3 cellular contexts compared by ENCODE assay signal in genomic region chr3:151885397-151885796, GRCh38. TPM values are rescaled to one million over a fixed set of nuclear protein-coding genes. Genes with fewer than 3 reads are reported as not detected.
"Had no signal": no experiment of that assay in that cellular context is flagged by ENCODE, and none has a peak within 500 bp of the region (broad histone marks: within the 10 kb centered on the region; RNA-seq: fewer than 3 reads in every experiment).

No MANE protein-coding gene starts in this region.

RNA-seq across cellular contexts. Expression of gene SUCNR1, which starts 12.0 kb away (rescaled TPM):
- total RNA-seq: myocyte, prostate gland had no signal
- polyA plus RNA-seq: naive thymus-derived CD4-positive, alpha-beta T cell had no signal
